Comparison of ENCODE assay signal across 13 cellular contexts in genomic region chr5:11619339-11620028, GRCh38.
DNase-seq lines count a peak whose midpoint lies in the region; ATAC-seq and TF ChIP-seq lines count a peak whose summit lies in the region.
"Had no signal": no experiment of that assay in that cellular context is flagged by ENCODE, and none has a peak within 500 bp of the region (broad histone marks: within the 10 kb centered on the region; RNA-seq: fewer than 3 reads in every experiment).

No MANE protein-coding gene starts in this region.

- H3K4me3 ChIP-seq in mammary epithelial cell (replicated peaks in 1 of 3; ENCODE audit: insufficient read depth in 1 of 3, low read depth in 2 of 3, low read length in 3 of 3) (no peak overlapping the region), PC-9 (no peak overlapping the region), hepatocyte (no peak overlapping the region), upper lobe of right lung (no peak overlapping the region), testis (no peak overlapping the region)
- H3K4me3 ChIP-seq: GM12878, mucosa of descending colon had no signal

- no peak for TF ChIP-seq POLR2A in testis (IDR thresholded peaks at IDR 0.05)

- H3K9ac ChIP-seq in mammary epithelial cell (ENCODE audit: insufficient read depth, low read length) = no peak overlapping the region

- intact Hi-C loops in MCF 10A (cut with micrococcal nuclease) (loop anchor here (1.0 to 5.0 kb wide), 2 partner anchors 352 to 1858 kb away; no protein-coding TSS in a partner anchor), mammary epithelial cell (cut with micrococcal nuclease) (no loop called here), PC-9 (cut with micrococcal nuclease; ENCODE audit: unreplicated experiment) (loop anchor here (2.0 to 10.0 kb wide), 2 partner anchors 925 to 1167 kb away; no protein-coding TSS in a partner anchor), upper lobe of right lung (cut with DNase I) (no loop called here), testis (cut with DNase I; ENCODE audit: low total_unique reads) (no loop called here)

- H3K9me2 ChIP-seq in PC-9 (ENCODE audit: insufficient read depth) (0 out of 2 replicates have a peak, but pooled peaks cover 3% of the 10 kb centered on the region), hepatocyte (replicated peaks; ENCODE audit: insufficient read depth) (no peaks in the 10 kb centered on the region)

- in situ Hi-C loops in mammary epithelial cell (cut with MboI; ENCODE audit: low sequenced_read_pairs in 2 of 2) = no loop called here

- no peak overlapping the region for H3K27ac ChIP-seq in mammary epithelial cell (ENCODE audit: insufficient read depth, low read depth, low read length)
- H3K27ac ChIP-seq in PC-9 = no peak overlapping the region
- no peak overlapping the region for H3K27ac ChIP-seq in hepatocyte
- no peak overlapping the region for H3K27ac ChIP-seq in upper lobe of right lung
- no peak overlapping the region for H3K27ac ChIP-seq in testis

- H3K9me3 Mint-ChIP-seq in MCF 10A (ENCODE audit: unreplicated experiment) = no peaks in the 10 kb centered on the region

- H2AFZ ChIP-seq in mammary epithelial cell (ENCODE audit: low read depth, low read length) = no peak overlapping the region
- H2AFZ ChIP-seq in PC-9 = no peak overlapping the region
- no peak overlapping the region for H2AFZ ChIP-seq in hepatocyte

- no peaks in the 10 kb centered on the region for H3K36me3 Mint-ChIP-seq in MCF 10A (ENCODE audit: insufficient read depth, unreplicated experiment)

- DNase-seq in MCF 10A (ENCODE audit: unreplicated experiment) = peak; percentile 49
- DNase-seq in mammary epithelial cell = no peak
- DNase-seq in PC-9 = no peak
- peak; percentile 41 for DNase-seq in hepatocyte (ENCODE audit: low spot score)
- no peak for DNase-seq in upper lobe of right lung
- DNase-seq in testis = no peak
- DNase-seq: activated CD4-positive, alpha-beta T cell treated with anti-CD3 and anti-CD28 coated beads, Interleukin-2, amount 10 ng/mL, durations not matched to agents 7 days and 5 days; activated naive CD8-positive, alpha-beta T cell treated with anti-CD3 and anti-CD28 coated beads, Interleukin-2, amount 50 U/mL, for 24 hours; stimulated activated CD4-positive, alpha-beta T cell treated with anti-CD3 and anti-CD28 coated beads, Interleukin-4, amount 100 ng/mL, for 4 hours had no signal

- H3K4me2 ChIP-seq in mammary epithelial cell (ENCODE audit: insufficient read depth, low read depth, low read length) (no peak overlapping the region), PC-9 (no peak overlapping the region), hepatocyte (no peak overlapping the region)

- H3F3A ChIP-seq in PC-9 (ENCODE audit: insufficient read depth, low read depth) = no peaks in the 10 kb centered on the region

- no peak overlapping the region for H3K27ac Mint-ChIP-seq in MCF 10A (ENCODE audit: low read depth, unreplicated experiment)
- H3K27ac Mint-ChIP-seq: activated CD4-positive, alpha-beta T cell treated with anti-CD3 and anti-CD28 coated beads, Interleukin-2, amount 10 ng/mL, durations not matched to agents 7 days and 5 days; activated naive CD8-positive, alpha-beta T cell treated with anti-CD3 and anti-CD28 coated beads, Interleukin-2, amount 50 U/mL, for 24 hours had no signal

- ATAC-seq in upper lobe of right lung = no peak
- ATAC-seq in GM21360 (IDR thresholded peaks at IDR 0.05; ENCODE audit: unreplicated experiment) = no peak
- ATAC-seq in esophagus mucosa = no peak
- ATAC-seq: activated naive CD8-positive, alpha-beta T cell treated with anti-CD3 and anti-CD28 coated beads, Interleukin-2, amount 50 U/mL, for 24 hours; GM12878; mucosa of descending colon had no signal

- H4K20me1 ChIP-seq in mammary epithelial cell (ENCODE audit: insufficient read depth, low read length) (no peaks in the 10 kb centered on the region), PC-9 (ENCODE audit: insufficient read depth) (no peaks in the 10 kb centered on the region), hepatocyte (ENCODE audit: insufficient read depth, poor library complexity, severe bottlenecking) (no peaks in the 10 kb centered on the region)

- H3K27me3 ChIP-seq in mammary epithelial cell (ENCODE audit: insufficient read depth, low read length) = no peaks in the 10 kb centered on the region
- H3K27me3 ChIP-seq in PC-9 (ENCODE audit: insufficient read depth, low read depth) = no peaks in the 10 kb centered on the region
- H3K27me3 ChIP-seq in hepatocyte = no peaks in the 10 kb centered on the region
- no peaks in the 10 kb centered on the region for H3K27me3 ChIP-seq in upper lobe of right lung
- no peaks in the 10 kb centered on the region for H3K27me3 ChIP-seq in testis

- POLR2A ChIA-PET in MCF 10A (lab: Yijun Ruan, JAX) (no interaction called here), PC-9 (lab: Charles Lee; ENCODE audit: unreplicated experiment) (no interaction called here)

- 0% methylated on average over 1 of the region's 1 CpG for WGBS in mammary epithelial cell (ENCODE audit: low coverage, missing lambda C conversion rate)
- WGBS in hepatocyte (ENCODE audit: low lambda C conversion rate, missing lambda C conversion rate) = 48% methylated on average over 1 of the region's 1 CpG
- 52 to 59% methylated on average over 1 of the region's 1 CpG for WGBS in testis, 2 donors

- H3K36me3 ChIP-seq in mammary epithelial cell (ENCODE audit: insufficient read depth, low read length) (no peaks in the 10 kb centered on the region), PC-9 (ENCODE audit: low read depth) (no peaks in the 10 kb centered on the region), hepatocyte (replicated peaks; ENCODE audit: insufficient read depth, low read depth) (no peaks in the 10 kb centered on the region), upper lobe of right lung (no peaks in the 10 kb centered on the region), testis (ENCODE audit: low read depth, missing control alignments) (no peaks in the 10 kb centered on the region)

- peaks cover 12% of the 10 kb centered on the region for H3K4me1 Mint-ChIP-seq in MCF 10A (ENCODE audit: insufficient read depth, unreplicated experiment)
- H3K4me1 Mint-ChIP-seq: activated CD4-positive, alpha-beta T cell treated with anti-CD3 and anti-CD28 coated beads, Interleukin-2, amount 10 ng/mL, durations not matched to agents 7 days and 5 days; activated naive CD8-positive, alpha-beta T cell treated with anti-CD3 and anti-CD28 coated beads, Interleukin-2, amount 50 U/mL, for 24 hours had no signal

- no TSS peak for BruUV-seq in MCF 10A (replicated peaks; lab: Mats Ljungman, UMichigan)
- BruUV-seq in mammary epithelial cell (replicated peaks; lab: Mats Ljungman, UMichigan) = no TSS peak
- no TSS peak for BruUV-seq in PC-9 (replicated peaks; lab: Mats Ljungman, UMichigan)

- H3K4me1 ChIP-seq in mammary epithelial cell (ENCODE audit: insufficient read depth, low read length) (no peaks in the 10 kb centered on the region), PC-9 (replicated peaks; ENCODE audit: insufficient read depth) (no peaks in the 10 kb centered on the region), hepatocyte (ENCODE audit: insufficient read depth) (no peaks in the 10 kb centered on the region), upper lobe of right lung (no peaks in the 10 kb centered on the region), testis (no peaks in the 10 kb centered on the region)

- dilution Hi-C loops in mammary epithelial cell (cut with HindIII; ENCODE audit: low sequenced_read_pairs) = no loop called here

- peaks cover 23% of the 10 kb centered on the region for H3K27me3 Mint-ChIP-seq in MCF 10A (ENCODE audit: insufficient read depth, unreplicated experiment)
- H3K27me3 Mint-ChIP-seq: activated CD4-positive, alpha-beta T cell treated with anti-CD3 and anti-CD28 coated beads, Interleukin-2, amount 10 ng/mL, durations not matched to agents 7 days and 5 days; activated naive CD8-positive, alpha-beta T cell treated with anti-CD3 and anti-CD28 coated beads, Interleukin-2, amount 50 U/mL, for 24 hours had no signal

- H3K9me3 ChIP-seq in mammary epithelial cell (replicated peaks; ENCODE audit: insufficient read depth, low read length) (peaks cover 10% of the 10 kb centered on the region), PC-9 (ENCODE audit: insufficient read depth, low read depth) (no peaks in the 10 kb centered on the region), hepatocyte (ENCODE audit: low read depth) (no peaks in the 10 kb centered on the region), upper lobe of right lung (no peaks in the 10 kb centered on the region), testis (no peaks in the 10 kb centered on the region)
- H3K9me3 ChIP-seq: mucosa of descending colon had no signal

- H3K79me2 ChIP-seq in mammary epithelial cell (ENCODE audit: insufficient read depth, low read length) = no peaks in the 10 kb centered on the region
- no peaks in the 10 kb centered on the region for H3K79me2 ChIP-seq in PC-9 (ENCODE audit: low read depth)
- no peaks in the 10 kb centered on the region for H3K79me2 ChIP-seq in hepatocyte

- no peak overlapping the region for H3K4me3 Mint-ChIP-seq in MCF 10A (ENCODE audit: unreplicated experiment)
- H3K4me3 Mint-ChIP-seq: activated CD4-positive, alpha-beta T cell treated with anti-CD3 and anti-CD28 coated beads, Interleukin-2, amount 10 ng/mL, durations not matched to agents 7 days and 5 days; activated naive CD8-positive, alpha-beta T cell treated with anti-CD3 and anti-CD28 coated beads, Interleukin-2, amount 50 U/mL, for 24 hours had no signal

- peak; percentile 29 for TF ChIP-seq CTCF in MCF 10A (IDR thresholded peaks at IDR 0.05; ENCODE audit: unreplicated experiment)
- no peak for TF ChIP-seq CTCF in mammary epithelial cell (conservative IDR thresholded peaks at IDR 0.05 in 1 of 2, IDR thresholded peaks at IDR 0.05 in 1 of 2; ENCODE audit: extremely low read depth in 1 of 2, insufficient read depth in 1 of 2, low read depth in 1 of 2, low read length in 2 of 2)
- TF ChIP-seq CTCF in PC-9 (conservative IDR thresholded peaks at IDR 0.05) = peak; percentile 37; the same call in 1 of the 2 replicates
- peak; percentile 59 for TF ChIP-seq CTCF in hepatocyte (IDR thresholded peaks at IDR 0.05; ENCODE audit: poor library complexity)
- TF ChIP-seq CTCF in upper lobe of right lung (IDR thresholded peaks at IDR 0.05) = peak; percentile 18
- no peak for TF ChIP-seq CTCF in testis (IDR thresholded peaks at IDR 0.05)

- CTCF ChIA-PET in MCF 10A (lab: Yijun Ruan, JAX) = interaction anchor here (0.6 to 2.6 kb wide), 5 partner anchors 9 to 1607 kb away, joined by 3 to 11 read pairs (median 8); no protein-coding TSS in a partner anchor
- CTCF ChIA-PET in mammary epithelial cell (lab: Charles Lee; ENCODE audit: low non-redundant PET) = no interaction called here
- CTCF ChIA-PET in PC-9 (lab: Charles Lee) = no interaction called here

Comparison
In these comparisons a context has a peak if more than half of its experiments do, and no peak if none do; other contexts are left out.
1. DNase-seq: peak in MCF 10A (single experiment) and hepatocyte (single experiment); none in mammary epithelial cell (single experiment), PC-9 (0 of 2), upper lobe of right lung (single experiment) and testis (single experiment).
2. CTCF ChIP-seq: peak in MCF 10A (single experiment), PC-9 (single experiment), hepatocyte (single experiment) and upper lobe of right lung (single experiment); none in mammary epithelial cell (0 of 2) and testis (0 of 3).
3. intact Hi-C loops: an anchor here in MCF 10A (1.0 to 5.0 kb wide) and PC-9 (2.0 to 10.0 kb wide); none called in mammary epithelial cell, upper lobe of right lung and testis.